Comparison of ENCODE assay signal across 15 cellular contexts in the genomic region with DNA sequence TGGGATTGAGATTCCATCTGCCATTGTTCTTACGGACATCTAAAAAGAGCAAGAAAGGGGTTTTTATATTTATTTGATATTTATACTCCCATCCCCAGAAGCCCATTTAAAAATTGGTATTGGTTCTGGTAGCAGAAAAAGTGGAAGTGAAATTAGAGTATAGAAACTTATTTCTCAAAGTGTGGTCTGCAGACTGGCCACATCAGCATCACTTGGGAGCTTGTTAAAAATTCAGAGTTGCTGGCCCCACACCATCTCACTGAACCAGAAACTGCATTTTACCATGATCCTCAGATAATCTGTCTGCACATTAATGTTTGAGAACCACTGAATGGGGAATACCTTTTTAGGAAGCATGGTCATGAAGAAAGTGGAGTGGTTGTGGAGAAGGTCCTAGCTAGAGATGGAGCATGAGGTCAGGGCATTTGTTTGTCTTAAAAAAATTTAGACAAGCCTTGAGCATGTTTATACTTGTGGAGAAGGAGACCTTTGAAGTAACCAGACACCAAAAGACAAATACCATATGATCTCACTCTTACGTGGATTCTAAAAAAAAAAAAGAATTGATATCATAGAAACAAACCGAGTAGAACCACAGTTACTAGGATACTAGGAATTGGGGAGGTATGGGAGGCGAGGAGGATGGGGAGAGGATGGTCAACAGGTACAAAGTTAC.
DNase-seq lines count a peak whose midpoint lies in the region; ATAC-seq and TF ChIP-seq lines count a peak whose summit lies in the region.
"Had no signal": no experiment of that assay in that cellular context is flagged by ENCODE, and none has a peak within 500 bp of the region (broad histone marks: within the 10 kb centered on the region; RNA-seq: fewer than 3 reads in every experiment).

No MANE protein-coding gene starts in this region.

- TF ChIP-seq CTCF in activated B cell treated with CpG ODN at 0.5 μM for 24 hours (IDR thresholded peaks at IDR 0.05) = no peak
- no peak for TF ChIP-seq CTCF in A673 (conservative IDR thresholded peaks at IDR 0.05; ENCODE audit: low read depth, low read length)

- no peaks in the 10 kb centered on the region for H3K9me3 ChIP-seq in A673 (ENCODE audit: low read depth, low read length, poor library complexity, severe bottlenecking)
- H3K9me3 ChIP-seq: neutrophil had no signal

- POLR2A ChIA-PET in activated B cell treated with CpG ODN at 0.5 μM for 24 hours (lab: Charles Lee) = interaction anchor here (0.7 kb wide), 1 partner anchor 28 kb away, joined by 3 read pairs; no protein-coding TSS in a partner anchor
- POLR2A ChIA-PET in A673 (lab: Charles Lee; ENCODE audit: low non-redundant PET) = no interaction called here

- no peaks in the 10 kb centered on the region for H3K36me3 Mint-ChIP-seq in activated B cell treated with CpG ODN at 0.5 μM for 24 hours (ENCODE audit: low read depth)
- H3K36me3 Mint-ChIP-seq: CD4-positive, CD25-positive, alpha-beta regulatory T cell had no signal

- BruUV-seq in A673 (replicated peaks; lab: Mats Ljungman, UMichigan) = no TSS peak

- no peak overlapping the region for H3K27ac Mint-ChIP-seq in activated B cell treated with CpG ODN at 0.5 μM for 24 hours
- H3K27ac Mint-ChIP-seq: activated T-cell treated with anti-CD3 and anti-CD28 coated beads, Interleukin-2, amount 50 U/mL, for 72 hours had no signal

- no peak for DNase-seq in activated B cell treated with CpG ODN at 0.5 μM for 24 hours
- DNase-seq in A673 (ENCODE audit: low spot score) = no peak
- no peak for DNase-seq in Right ventricle myocardium inferior (ENCODE audit: missing footprints)
- DNase-seq: activated CD4-positive, alpha-beta T cell treated with anti-CD3 and anti-CD28 coated beads for 1 hour; activated T-cell treated with anti-CD3 and anti-CD28 coated beads, Interleukin-2, amount 50 U/mL, for 72 hours; CD4-positive, CD25-positive, alpha-beta regulatory T cell; dermis blood vessel endothelial cell; Kasumi-1; NCI-H2107 had no signal

- H3K27ac ChIP-seq in A673 (ENCODE audit: low read depth, low read length, poor library complexity, severe bottlenecking) = no peak overlapping the region
- H3K27ac ChIP-seq: neutrophil had no signal

- H3K4me1 ChIP-seq in A673 (ENCODE audit: insufficient read depth, low read length, poor library complexity, severe bottlenecking) = no peaks in the 10 kb centered on the region

- no peaks in the 10 kb centered on the region for H3K9me3 Mint-ChIP-seq in activated B cell treated with CpG ODN at 0.5 μM for 24 hours
- H3K9me3 Mint-ChIP-seq: activated T-cell treated with anti-CD3 and anti-CD28 coated beads, Interleukin-2, amount 50 U/mL, for 72 hours had no signal

- intact Hi-C loops in activated B cell treated with CpG ODN at 0.5 μM for 24 hours (cut with micrococcal nuclease) (loop anchor here (2.0 kb wide), 1 partner anchor 28 kb away; no protein-coding TSS in a partner anchor), A673 (cut with micrococcal nuclease; ENCODE audit: unreplicated experiment) (no loop called here), Right ventricle myocardium inferior (cut with DNase I) (no loop called here)

- no peaks in the 10 kb centered on the region for H3K36me3 ChIP-seq in A673 (ENCODE audit: insufficient read depth, low read length, poor library complexity, severe bottlenecking)
- H3K36me3 ChIP-seq: neutrophil had no signal

- H3K4me1 Mint-ChIP-seq in activated B cell treated with CpG ODN at 0.5 μM for 24 hours = peaks cover 15% of the 10 kb centered on the region
- H3K4me1 Mint-ChIP-seq: CD4-positive, CD25-positive, alpha-beta regulatory T cell had no signal

- peaks cover 7% of the 10 kb centered on the region for H3K27me3 Mint-ChIP-seq in activated B cell treated with CpG ODN at 0.5 μM for 24 hours
- H3K27me3 Mint-ChIP-seq: CD4-positive, CD25-positive, alpha-beta regulatory T cell had no signal

- no peak overlapping the region for H3K4me3 Mint-ChIP-seq in activated B cell treated with CpG ODN at 0.5 μM for 24 hours
- H3K4me3 Mint-ChIP-seq: activated T-cell treated with anti-CD3 and anti-CD28 coated beads, Interleukin-2, amount 50 U/mL, for 72 hours; CD4-positive, CD25-positive, alpha-beta regulatory T cell had no signal

- ATAC-seq in GM18868 (IDR thresholded peaks at IDR 0.05; ENCODE audit: unreplicated experiment) = peak; percentile 87
- ATAC-seq in GM21447 (IDR thresholded peaks at IDR 0.05; ENCODE audit: unreplicated experiment) = peak; percentile 48
- ATAC-seq in HG03066 (IDR thresholded peaks at IDR 0.05; ENCODE audit: low read depth, unreplicated experiment) = peak; percentile 67
- peak; percentile 31 for ATAC-seq in activated B cell treated with CpG ODN at 0.5 μM for 24 hours (ENCODE audit: low read depth)
- no peak for ATAC-seq in HG03457 (IDR thresholded peaks at IDR 0.05; ENCODE audit: unreplicated experiment)
- no peak for ATAC-seq in Right ventricle myocardium inferior
- ATAC-seq: activated T-cell treated with anti-CD3 and anti-CD28 coated beads, Interleukin-2, amount 50 U/mL, for 72 hours had no signal

- CTCF ChIA-PET in activated B cell treated with CpG ODN at 0.5 μM for 24 hours (lab: Charles Lee) = no interaction called here
- CTCF ChIA-PET in A673 (lab: Charles Lee) = no interaction called here

- H3K27me3 ChIP-seq in A673 (replicated peaks; ENCODE audit: insufficient read depth, low read depth, low read length, poor library complexity) = no peaks in the 10 kb centered on the region
- H3K27me3 ChIP-seq: neutrophil had no signal

- no peak overlapping the region for H3K4me3 ChIP-seq in A673 (ENCODE audit: low read depth, low read length, poor library complexity, severe bottlenecking)
- H3K4me3 ChIP-seq: smooth muscle cell had no signal

Comparison
In these comparisons a context has a peak if more than half of its experiments do, and no peak if none do; other contexts are left out.
1. ATAC-seq: peak in GM18868 (single experiment), GM21447 (single experiment), HG03066 (single experiment) and activated B cell treated with CpG ODN at 0.5 μM for 24 hours (single experiment); none in HG03457 (single experiment) and Right ventricle myocardium inferior (single experiment).